In genomic region chr12:107109726-107110518, GRCh38 we compare ENCODE assay signal across 1 cellular context.
TF ChIP-seq lines count a peak whose summit lies in the region.

No MANE protein-coding gene starts in this region.

TF ChIP-seq in H1, 55 proteins besides CTCF, POLR2A, EP300 and RAD21 (continued from another document):
- TF ChIP-seq CHD7 (IDR thresholded peaks at IDR 0.05; ENCODE audit: insufficient replicate concordance, low read length) = no peak
- TF ChIP-seq EGR1 (IDR thresholded peaks at IDR 0.05; ENCODE audit: borderline replicate concordance, low read depth, low read length) = no peak
- no peak for TF ChIP-seq SIRT6 (IDR thresholded peaks at IDR 0.05; ENCODE audit: low read length)
- no peak for TF ChIP-seq CBX8 (IDR thresholded peaks at IDR 0.05; ENCODE audit: borderline replicate concordance, low read depth, low read length)
- TF ChIP-seq MAFK (IDR thresholded peaks at IDR 0.05; ENCODE audit: low read depth, low read length) = no peak
